Comparison of ENCODE assay signal across 15 cellular contexts in genomic region chrX:38859602-38860001, GRCh38. TPM values are rescaled to one million over a fixed set of nuclear protein-coding genes. Genes with fewer than 3 reads are reported as not detected.
DNase-seq lines count a peak whose midpoint lies in the region; ATAC-seq and FAIRE-seq lines count a peak whose summit lies in the region.
"Had no signal": no experiment of that assay in that cellular context is flagged by ENCODE, and none has a peak within 500 bp of the region (broad histone marks: within the 10 kb centered on the region; RNA-seq: fewer than 3 reads in every experiment).

No MANE protein-coding gene starts in this region.

- ATAC-seq in activated T-cell treated with anti-CD3 and anti-CD28 coated beads, Interleukin-2, amount 50 U/mL, for 72 hours (replicated peaks in 1 of 2), result peak; percentile 58
- peak; percentile 64 for ATAC-seq in stimulated activated naive CD8-positive, alpha-beta T cell treated with anti-CD3 and anti-CD28 coated beads, Interleukin-15, Interleukin-2, amounts not matched to agents 100 U/mL and 50 U/mL, for 24 hours
- ATAC-seq: Right ventricle myocardium inferior had no signal

- no peaks in the 10 kb centered on the region for H3K9me3 Mint-ChIP-seq in activated T-cell treated with anti-CD3 and anti-CD28 coated beads, Interleukin-2, amount 50 U/mL, for 72 hours
- H3K9me3 Mint-ChIP-seq: neural progenitor cell had no signal

- no peak overlapping the region for H3K4me3 Mint-ChIP-seq in activated T-cell treated with anti-CD3 and anti-CD28 coated beads, Interleukin-2, amount 50 U/mL, for 72 hours
- H3K4me3 Mint-ChIP-seq: neural progenitor cell had no signal

- H3K36me3 Mint-ChIP-seq in activated T-cell treated with anti-CD3 and anti-CD28 coated beads, Interleukin-2, amount 50 U/mL, for 72 hours (ENCODE audit: insufficient read depth in 2 of 2), result no peaks in the 10 kb centered on the region
- H3K36me3 Mint-ChIP-seq: neural progenitor cell had no signal

- peaks cover 19% of the 10 kb centered on the region for H3K4me1 Mint-ChIP-seq in activated T-cell treated with anti-CD3 and anti-CD28 coated beads, Interleukin-2, amount 50 U/mL, for 72 hours (ENCODE audit: low read depth)

- DNase-seq in activated T-cell treated with anti-CD3 and anti-CD28 coated beads, Interleukin-2, amount 50 U/mL, for 72 hours, result no peak
- no peak for DNase-seq in activated T-cell treated with anti-CD3 and anti-CD28 coated beads for 4 hours
- peak; percentile 14 for DNase-seq in MV-4-11 (lab: John Stamatoyannopoulos, UW)
- peak; percentile 1 for DNase-seq in fibroblast of gingiva (ENCODE audit: low read depth)
- DNase-seq in stimulated activated naive CD8-positive, alpha-beta T cell treated with anti-CD3 and anti-CD28 coated beads, Interleukin-15, Interleukin-2, amounts not matched to agents 100 U/mL and 50 U/mL, for 24 hours, result no peak
- no peak for DNase-seq in HTR-8/SVneo (ENCODE audit: insufficient read length, low spot score)
- no peak for DNase-seq in HuH-7 (ENCODE audit: low spot score)
- no peak for DNase-seq in HUDEP-2 (lab: John Stamatoyannopoulos, UW; ENCODE audit: unreplicated experiment in 76 of 76)
- DNase-seq: activated CD4-positive, CD25-positive, alpha-beta regulatory T cell; esophagus squamous epithelium; NCI-H2029; stimulated activated CD4-positive, alpha-beta T cell treated with anti-CD3 and anti-CD28 coated beads, Interleukin-15, amount 100 ng/mL, for 24 hours had no signal

- no peak for FAIRE-seq in HTR-8/SVneo (lab: Jason Lieb, UNC)
- FAIRE-seq: urothelium cell line had no signal

- H3K27me3 Mint-ChIP-seq in activated T-cell treated with anti-CD3 and anti-CD28 coated beads, Interleukin-2, amount 50 U/mL, for 72 hours (ENCODE audit: low read depth), result peaks cover 13% of the 10 kb centered on the region

- H3K27ac Mint-ChIP-seq in activated T-cell treated with anti-CD3 and anti-CD28 coated beads, Interleukin-2, amount 50 U/mL, for 72 hours, result no peak overlapping the region
- H3K27ac Mint-ChIP-seq: neural progenitor cell had no signal

RNA-seq across cellular contexts. Expression of gene MID1IP1, which starts 58.3 kb away (rescaled TPM):
- 100 to 1,000 TPM; 118 to 133 TPM for total RNA-seq in activated T-cell treated with anti-CD3 and anti-CD28 coated beads, Interleukin-2, amount 50 U/mL, for 72 hours

Comparison
In these comparisons a context has a peak if more than half of its experiments do, and no peak if none do; other contexts are left out.
1. DNase-seq: peak in MV-4-11 (single experiment) and fibroblast of gingiva (single experiment); none in activated T-cell treated with anti-CD3 and anti-CD28 coated beads, Interleukin-2, amount 50 U/mL, for 72 hours (0 of 2), activated T-cell treated with anti-CD3 and anti-CD28 coated beads for 4 hours (single experiment), stimulated activated naive CD8-positive, alpha-beta T cell treated with anti-CD3 and anti-CD28 coated beads, Interleukin-15, Interleukin-2, amounts not matched to agents 100 U/mL and 50 U/mL, for 24 hours (single experiment), HTR-8/SVneo (single experiment), HuH-7 (single experiment) and HUDEP-2 (0 of 76).